1 cellular context compared by ENCODE assay signal in genomic region chr16:28822520-28823290, GRCh38.
TF ChIP-seq lines count a peak whose summit lies in the region.

ATXN2L (plus strand) TSS chr16:28822999; CDS start chr16:28823260, 261 bp downstream.

TF ChIP-seq in WTC11, 78 proteins besides CTCF, POLR2A, EP300 and RAD21 (continued from another document):
- TF ChIP-seq MAX (CRISPR knock-in tag; IDR thresholded peaks at IDR 0.05): peak; percentile 84
- no peak for TF ChIP-seq ZMAT4 (CRISPR knock-in tag; IDR thresholded peaks at IDR 0.05)
- peak; percentile 74; the same call in 1 of the 2 replicates for TF ChIP-seq FOXK1 (CRISPR knock-in tag; IDR thresholded peaks at IDR 0.05)
- 0 out of 2 replicates have a peak, but pooled peaks have one; percentile 38 for TF ChIP-seq ZNF219 (CRISPR knock-in tag; IDR thresholded peaks at IDR 0.05; ENCODE audit: borderline replicate concordance)
- no peak for TF ChIP-seq AR (CRISPR knock-in tag; IDR thresholded peaks at IDR 0.05)
- TF ChIP-seq ZNF416 (CRISPR knock-in tag; IDR thresholded peaks at IDR 0.05): peak; percentile 69; the same call in 1 of the 2 replicates
- no peak for TF ChIP-seq ELF4 (CRISPR knock-in tag; IDR thresholded peaks at IDR 0.05; ENCODE audit: low read depth)
- TF ChIP-seq ATF1 (CRISPR knock-in tag; IDR thresholded peaks at IDR 0.05): no peak; the same call in 1 of the 2 replicates
- 0 out of 2 replicates have a peak, but pooled peaks have one; percentile 69 for TF ChIP-seq EMX1 (CRISPR knock-in tag; IDR thresholded peaks at IDR 0.05)
- peak; percentile 72 for TF ChIP-seq ETV6 (CRISPR knock-in tag; IDR thresholded peaks at IDR 0.05)
- TF ChIP-seq SMAD4 (CRISPR knock-in tag; IDR thresholded peaks at IDR 0.05): no peak
- no peak for TF ChIP-seq E2F4 (CRISPR knock-in tag; IDR thresholded peaks at IDR 0.05; ENCODE audit: borderline replicate concordance, low read depth)
- TF ChIP-seq PRDM15 (CRISPR knock-in tag; IDR thresholded peaks at IDR 0.05): no peak
- TF ChIP-seq CREM (CRISPR knock-in tag; IDR thresholded peaks at IDR 0.05): peak; percentile 85
- TF ChIP-seq ZNF512 (CRISPR knock-in tag; IDR thresholded peaks at IDR 0.05; ENCODE audit: borderline replicate concordance): no peak
- TF ChIP-seq TEAD1 (CRISPR knock-in tag; IDR thresholded peaks at IDR 0.05): peak; percentile 72
- TF ChIP-seq MLX (CRISPR knock-in tag; IDR thresholded peaks at IDR 0.05): no peak
- peak; percentile 58 for TF ChIP-seq FOXP4 (CRISPR knock-in tag; IDR thresholded peaks at IDR 0.05)
- no peak; the same call in 1 of the 2 replicates for TF ChIP-seq ZNF138 (CRISPR knock-in tag; conservative IDR thresholded peaks at IDR 0.05)
- no peak; the same call in 1 of the 2 replicates for TF ChIP-seq ZNF263 (CRISPR knock-in tag; IDR thresholded peaks at IDR 0.05; ENCODE audit: low read depth)
- TF ChIP-seq KAT7 (CRISPR knock-in tag; IDR thresholded peaks at IDR 0.05; ENCODE audit: borderline replicate concordance): peak; percentile 72; the same call in 1 of the 2 replicates
- TF ChIP-seq NR1H2 (CRISPR knock-in tag; IDR thresholded peaks at IDR 0.05): no peak
- no peak for TF ChIP-seq ERG (CRISPR knock-in tag; IDR thresholded peaks at IDR 0.05)
- no peak for TF ChIP-seq CDX4 (CRISPR knock-in tag; IDR thresholded peaks at IDR 0.05; ENCODE audit: borderline replicate concordance)
- no peak for TF ChIP-seq GTF2I (CRISPR knock-in tag; conservative IDR thresholded peaks at IDR 0.05)
- TF ChIP-seq FOXJ3 (CRISPR knock-in tag; IDR thresholded peaks at IDR 0.05; ENCODE audit: borderline replicate concordance): no peak
- 0 out of 2 replicates have a peak, but pooled peaks have one; percentile 78 for TF ChIP-seq ZBTB43 (CRISPR knock-in tag; IDR thresholded peaks at IDR 0.05)
- no peak for TF ChIP-seq ATF2 (CRISPR knock-in tag; IDR thresholded peaks at IDR 0.05; ENCODE audit: borderline replicate concordance, low read depth)
- 0 out of 2 replicates have a peak, but pooled peaks have one; percentile 37 for TF ChIP-seq JUN (CRISPR knock-in tag; IDR thresholded peaks at IDR 0.05)
- TF ChIP-seq TEAD4 (CRISPR knock-in tag; IDR thresholded peaks at IDR 0.05): no peak
- TF ChIP-seq FOXP1 (CRISPR knock-in tag; IDR thresholded peaks at IDR 0.05; ENCODE audit: borderline replicate concordance): peak; percentile 81; the same call in 1 of the 2 replicates
- TF ChIP-seq ATF3 (CRISPR knock-in tag; conservative IDR thresholded peaks at IDR 0.05): no peak
- no peak for TF ChIP-seq JAZF1 (CRISPR knock-in tag; IDR thresholded peaks at IDR 0.05)
- no peak for TF ChIP-seq HMGA2 (CRISPR knock-in tag; IDR thresholded peaks at IDR 0.05)
